Comparison of ENCODE assay signal across 6 cellular contexts in the genomic region with DNA sequence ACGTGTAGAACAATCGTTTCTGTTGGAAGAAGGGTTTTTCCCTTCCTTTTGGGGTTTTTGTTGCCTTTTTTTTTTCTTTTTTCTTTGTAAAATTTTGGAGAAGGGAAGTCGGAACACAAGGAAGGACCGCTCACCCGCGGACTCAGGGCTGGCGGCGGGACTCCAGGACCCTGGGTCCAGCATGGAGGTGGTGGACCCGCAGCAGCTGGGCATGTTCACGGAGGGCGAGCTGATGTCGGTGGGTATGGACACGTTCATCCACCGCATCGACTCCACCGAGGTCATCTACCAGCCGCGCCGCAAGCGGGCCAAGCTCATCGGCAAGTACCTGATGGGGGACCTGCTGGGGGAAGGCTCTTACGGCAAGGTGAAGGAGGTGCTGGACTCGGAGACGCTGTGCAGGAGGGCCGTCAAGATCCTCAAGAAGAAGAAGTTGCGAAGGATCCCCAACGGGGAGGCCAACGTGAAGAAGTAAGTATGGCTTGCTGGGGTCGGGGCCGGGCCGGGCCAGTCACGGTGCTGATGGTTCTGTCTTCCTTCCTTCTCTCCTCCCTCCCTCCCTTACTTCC. TPM values are rescaled to one million over a fixed set of nuclear protein-coding genes. Genes with fewer than 3 reads are reported as not detected.
A peak's percentile ranks its signal among the peaks of the same experiment; 100 is the strongest.
DNase-seq lines count a peak whose midpoint lies in the region; ATAC-seq lines count a peak whose summit lies in the region.

No MANE protein-coding gene starts in this region.

- WGBS in HUES64 = 10% methylated on average over 32 of the region's 32 CpGs
- 1% methylated on average over 28 of the region's 32 CpGs for WGBS in mesenchymal stem cell

- H3K9ac ChIP-seq in HUES64 (ENCODE audit: low read depth, low read length) = peak overlapping the region; percentile 84
- peak overlapping the region; percentile 89 for H3K9ac ChIP-seq in mesenchymal stem cell (ENCODE audit: low read length)

- H3K4me1 Mint-ChIP-seq in activated naive CD8-positive, alpha-beta T cell (ENCODE audit: low read depth) = peaks cover 32% of the 10 kb centered on the region

- H3K18ac ChIP-seq in mesenchymal stem cell (ENCODE audit: low read depth in 1 of 2, low read length in 2 of 2) = peak overlapping the region; percentile 16 to 89

- peak overlapping the region in 1 of 2 experiments; percentile 46 for H3K23ac ChIP-seq in mesenchymal stem cell (ENCODE audit: low read length in 2 of 2)

- H3K27ac ChIP-seq in HUES64 (ENCODE audit: low read depth, low read length) = no peak overlapping the region
- H3K27ac ChIP-seq in mesenchymal stem cell (ENCODE audit: low read length, poor library complexity, severe bottlenecking) = peak overlapping the region; percentile 37

- H3K9me3 Mint-ChIP-seq in activated naive CD8-positive, alpha-beta T cell (ENCODE audit: low read depth) = no peaks in the 10 kb centered on the region

- no peak overlapping the region for H4K91ac ChIP-seq in mesenchymal stem cell (ENCODE audit: low read length)

- H3K4me1 ChIP-seq in HUES64 (ENCODE audit: insufficient read depth, low read length) (0 out of 2 replicates have a peak, but pooled peaks cover 6% of the 10 kb centered on the region), mesenchymal stem cell (ENCODE audit: control insufficient read depth, insufficient read depth, low read depth, low read length) (peaks cover 39% of the 10 kb centered on the region)

- no peak overlapping the region for H2BK5ac ChIP-seq in mesenchymal stem cell (ENCODE audit: low read depth, low read length, poor library complexity, severe bottlenecking)

- no peaks in the 10 kb centered on the region for H3K27me3 ChIP-seq in HUES64 (ENCODE audit: insufficient read depth, low read length)
- H3K27me3 ChIP-seq in mesenchymal stem cell (ENCODE audit: control insufficient read depth in 1 of 2, insufficient read depth in 1 of 2, low read length in 2 of 2) = no peaks in the 10 kb centered on the region

- no peak overlapping the region for H2AK5ac ChIP-seq in mesenchymal stem cell (ENCODE audit: low read length, severe bottlenecking)

- H3K4me3 ChIP-seq in HUES64 (ENCODE audit: low read length) (peak overlapping the region; percentile 75), mesenchymal stem cell (ENCODE audit: insufficient read depth in 1 of 2, low read depth in 1 of 2, low read length in 2 of 2) (peak overlapping the region; percentile 83 to 94)

- peak overlapping the region; percentile 87 for H3K27ac Mint-ChIP-seq in activated naive CD8-positive, alpha-beta T cell

- H3K9me3 ChIP-seq in HUES64 (ENCODE audit: insufficient read depth, low read depth, low read length) = no peaks in the 10 kb centered on the region
- no peaks in the 10 kb centered on the region for H3K9me3 ChIP-seq in mesenchymal stem cell (ENCODE audit: control insufficient read depth, low read length)

- H3K4me2 ChIP-seq in mesenchymal stem cell (ENCODE audit: low read length, poor library complexity, severe bottlenecking) = peak overlapping the region; percentile 64

- H2BK15ac ChIP-seq in mesenchymal stem cell (ENCODE audit: low read depth, poor library complexity, severe bottlenecking) = no peak overlapping the region

- no peak overlapping the region for H2BK12ac ChIP-seq in mesenchymal stem cell (ENCODE audit: low read length in 2 of 2)

- no peak overlapping the region for H2BK120ac ChIP-seq in mesenchymal stem cell (ENCODE audit: low read depth, low read length)

- H3K36me3 Mint-ChIP-seq in activated naive CD8-positive, alpha-beta T cell = no peaks in the 10 kb centered on the region

- H4K8ac ChIP-seq in mesenchymal stem cell (ENCODE audit: low read length) = no peak overlapping the region

- DNase-seq in mesenchymal stem cell (no peak), AG08396 (ENCODE audit: low spot score) (no peak)

- H3K4me3 Mint-ChIP-seq in activated naive CD8-positive, alpha-beta T cell = peak overlapping the region; percentile 93

- no peak for ATAC-seq in GM21423 (IDR thresholded peaks at IDR 0.05; ENCODE audit: unreplicated experiment)
- ATAC-seq in GM18858 (IDR thresholded peaks at IDR 0.05; ENCODE audit: unreplicated experiment) = no peak

- H3K4ac ChIP-seq in mesenchymal stem cell (ENCODE audit: low read depth in 1 of 2, low read length in 2 of 2) = peak overlapping the region in 1 of 2 experiments; percentile 32

- H3K79me1 ChIP-seq in mesenchymal stem cell (replicated peaks; ENCODE audit: low read length, poor library complexity, severe bottlenecking) = peaks cover 4% of the 10 kb centered on the region

- no peaks in the 10 kb centered on the region for H3K27me3 Mint-ChIP-seq in activated naive CD8-positive, alpha-beta T cell

- no peak overlapping the region for H2AFZ ChIP-seq in mesenchymal stem cell (ENCODE audit: low read depth, low read length)

- peak overlapping the region in 1 of 2 experiments; percentile 91 for H3K14ac ChIP-seq in mesenchymal stem cell (ENCODE audit: low read length in 2 of 2)

- peaks cover 4% of the 10 kb centered on the region; the same call in 1 of the 2 replicates for H3K36me3 ChIP-seq in HUES64 (ENCODE audit: insufficient read depth, low read length)
- H3K36me3 ChIP-seq in mesenchymal stem cell (ENCODE audit: control insufficient read depth in 1 of 2, insufficient read depth in 2 of 2, low read depth in 1 of 2, low read length in 2 of 2) = peaks cover 6 to 31% of the 10 kb centered on the region in 2 experiments

RNA-seq across cellular contexts. Expression of gene STK11, which starts 1.2 kb away (rescaled TPM):
- 42.9 TPM for polyA plus RNA-seq in HUES64 (2013, experiment 1 of 2)
- 36.7 TPM for polyA plus RNA-seq in HUES64 (2013, experiment 2 of 2)
- polyA plus RNA-seq in mesenchymal stem cell (2013, experiment 1 of 2) = 31.4 TPM
- 31.8 TPM for polyA plus RNA-seq in mesenchymal stem cell (2013, experiment 2 of 2)

RNA-seq across cellular contexts. Expression of gene CBARP, which starts 31.0 kb away (rescaled TPM):
- 7.7 TPM for polyA plus RNA-seq in HUES64 (2013, experiment 1 of 2)
- polyA plus RNA-seq in HUES64 (2013, experiment 2 of 2) = 10.9 TPM
- polyA plus RNA-seq in mesenchymal stem cell (2013, experiment 1 of 2) = 8.1 TPM
- 8.0 TPM for polyA plus RNA-seq in mesenchymal stem cell (2013, experiment 2 of 2)

RNA-seq across cellular contexts. Expression of gene SBNO2, which starts 32.7 kb away (rescaled TPM):
- polyA plus RNA-seq in HUES64 (2013, experiment 1 of 2) = 14.5 TPM
- polyA plus RNA-seq in HUES64 (2013, experiment 2 of 2) = 14.1 TPM
- 32.3 TPM for polyA plus RNA-seq in mesenchymal stem cell (2013, experiment 1 of 2)
- polyA plus RNA-seq in mesenchymal stem cell (2013, experiment 2 of 2) = 31.7 TPM

RNA-seq across cellular contexts. Expression of gene ATP5F1D, which starts 34.7 kb away (rescaled TPM):
- 131 TPM for polyA plus RNA-seq in HUES64 (2013, experiment 1 of 2)
- 132 TPM for polyA plus RNA-seq in HUES64 (2013, experiment 2 of 2)
- polyA plus RNA-seq in mesenchymal stem cell (2013, experiment 1 of 2) = 121 TPM
- 127 TPM for polyA plus RNA-seq in mesenchymal stem cell (2013, experiment 2 of 2)

RNA-seq across cellular contexts. Expression of gene MIDN, which starts 41.6 kb away (rescaled TPM):
- 116 TPM for polyA plus RNA-seq in HUES64 (2013, experiment 1 of 2)
- polyA plus RNA-seq in HUES64 (2013, experiment 2 of 2) = 108 TPM
- 58.6 TPM for polyA plus RNA-seq in mesenchymal stem cell (2013, experiment 1 of 2)
- 58.0 TPM for polyA plus RNA-seq in mesenchymal stem cell (2013, experiment 2 of 2)
